Comparison of ENCODE assay signal across 22 cellular contexts in genomic region chr15:99348412-99348811, GRCh38.
DNase-seq lines count a peak whose midpoint lies in the region; ATAC-seq, FAIRE-seq and TF ChIP-seq lines count a peak whose summit lies in the region.
"Had no signal": no experiment of that assay in that cellular context is flagged by ENCODE, and none has a peak within 500 bp of the region (broad histone marks: within the 10 kb centered on the region; RNA-seq: fewer than 3 reads in every experiment).

No MANE protein-coding gene starts in this region.

- SMC1A ChIA-PET in GM12878 (lab: Charles Lee; ENCODE audit: uncharacterized antibody, unreplicated experiment) = interaction anchor here (1.0 to 3.0 kb wide), 9 partner anchors 13 to 356 kb away, joined by 3 to 19 read pairs (median 5); no protein-coding TSS in a partner anchor

- WGBS in GM12878 (ENCODE audit: insufficient coverage, insufficient replicate concordance, low lambda C conversion rate, missing lambda C conversion rate) = 0% methylated on average over 3 of the region's 3 CpGs

- TF ChIP-seq EP300 in GM12878 (IDR thresholded peaks at IDR 0.05; ENCODE audit: borderline replicate concordance in 1 of 2, control insufficient read depth in 1 of 2, low read depth in 2 of 2, low read length in 2 of 2) = no peak

- H4K20me1 ChIP-seq in GM12878 (ENCODE audit: control insufficient read depth, insufficient read depth) = no peaks in the 10 kb centered on the region

- no peaks in the 10 kb centered on the region for H3K79me2 ChIP-seq in GM12878 (ENCODE audit: control insufficient read depth, insufficient read depth, low read length)

- H3K9me3 Mint-ChIP-seq in activated CD4-positive, alpha-beta T cell treated with anti-CD3 and anti-CD28 coated beads, Interleukin-2, amount 10 ng/mL, durations not matched to agents 24 days and 14 days = no peaks in the 10 kb centered on the region
- H3K9me3 Mint-ChIP-seq in activated CD4-positive, alpha-beta T cell treated with anti-CD3 and anti-CD28 coated beads for 36 hours (ENCODE audit: low read depth) = no peaks in the 10 kb centered on the region
- H3K9me3 Mint-ChIP-seq in type B pancreatic cell = no peaks in the 10 kb centered on the region
- H3K9me3 Mint-ChIP-seq: CD4-positive, alpha-beta T cell; GM23338 had no signal

- H2AFZ ChIP-seq in GM12878 (ENCODE audit: control insufficient read depth, low read depth, low read length) = no peak overlapping the region
- H2AFZ ChIP-seq: GM23338 had no signal

- peaks cover 16% of the 10 kb centered on the region for H3K4me1 ChIP-seq in GM12878 (ENCODE audit: control insufficient read depth, insufficient read depth, low read length)
- H3K4me1 ChIP-seq in tibial artery = no peaks in the 10 kb centered on the region
- H3K4me1 ChIP-seq: A549, Caco-2 had no signal

- FAIRE-seq in GM12878 (lab: Jason Lieb, UNC) = no peak
- FAIRE-seq: A549, D721Med, G401.6, H54, HTR-8/SVneo, K562 had no signal

- no peak overlapping the region for H3K27ac Mint-ChIP-seq in activated CD4-positive, alpha-beta T cell treated with anti-CD3 and anti-CD28 coated beads, Interleukin-2, amount 10 ng/mL, durations not matched to agents 24 days and 14 days
- H3K27ac Mint-ChIP-seq in activated CD4-positive, alpha-beta T cell treated with anti-CD3 and anti-CD28 coated beads for 36 hours = no peak overlapping the region
- H3K27ac Mint-ChIP-seq in type B pancreatic cell = no peak overlapping the region
- H3K27ac Mint-ChIP-seq: CD4-positive, alpha-beta T cell; GM23338 had no signal

- intact Hi-C loops in activated CD4-positive, alpha-beta T cell treated with anti-CD3 and anti-CD28 coated beads, Interleukin-2, amount 10 ng/mL, durations not matched to agents 24 days and 14 days (cut with micrococcal nuclease) = no loop called here
- intact Hi-C loops in activated CD4-positive, alpha-beta T cell treated with anti-CD3 and anti-CD28 coated beads for 36 hours (cut with DNase I, micrococcal nuclease) = loop anchor here in 1 of 2 experiments (10.0 kb wide), 1 partner anchor 216 kb away; the partner anchor contains the start of gene MEF2A
- intact Hi-C loops in GM12878 (cut with micrococcal nuclease; ENCODE audit: unreplicated experiment) = loop anchor here (10.0 kb wide), 1 partner anchor 356 kb away; no protein-coding TSS in a partner anchor
- intact Hi-C loops in tibial artery (cut with DNase I; ENCODE audit: low total_unique reads) = no loop called here

- ATAC-seq in activated CD4-positive, alpha-beta T cell treated with anti-CD3 and anti-CD28 coated beads for 36 hours = no peak
- peak; percentile 64 for ATAC-seq in HG02938 (IDR thresholded peaks at IDR 0.05; ENCODE audit: unreplicated experiment)
- ATAC-seq in HG03354 (IDR thresholded peaks at IDR 0.05; ENCODE audit: poor library complexity, severe bottlenecking, unreplicated experiment) = peak; percentile 52
- ATAC-seq in GM12878 = peak; percentile 57
- ATAC-seq: A549, GM23338, K562 had no signal

- no peak overlapping the region for H3K9ac ChIP-seq in GM12878 (ENCODE audit: control insufficient read depth, insufficient read depth, low read length)

- peaks cover 6% of the 10 kb centered on the region for H3K4me1 Mint-ChIP-seq in activated CD4-positive, alpha-beta T cell treated with anti-CD3 and anti-CD28 coated beads, Interleukin-2, amount 10 ng/mL, durations not matched to agents 24 days and 14 days
- H3K4me1 Mint-ChIP-seq in activated CD4-positive, alpha-beta T cell treated with anti-CD3 and anti-CD28 coated beads for 36 hours = peaks cover 12% of the 10 kb centered on the region
- H3K4me1 Mint-ChIP-seq in type B pancreatic cell (ENCODE audit: unreplicated experiment) = peaks cover 7% of the 10 kb centered on the region

- CTCF ChIA-PET in activated CD4-positive, alpha-beta T cell treated with anti-CD3 and anti-CD28 coated beads for 36 hours (lab: Charles Lee) = interaction anchor here (0.6 to 1.9 kb wide), 4 partner anchors 15 to 406 kb away, joined by 3 to 5 read pairs (median 4); no protein-coding TSS in a partner anchor
- CTCF ChIA-PET in GM12878 (lab: Yijun Ruan, JAX) = interaction anchor here (1.1 to 2.0 kb wide), 5 partner anchors 8 to 356 kb away, joined by 3 to 8 read pairs (median 3); no protein-coding TSS in a partner anchor

- no peak for TF ChIP-seq POLR2A in GM12878 (IDR thresholded peaks at IDR 0.05; ENCODE audit: low read depth, low read length)

- H3K36me3 Mint-ChIP-seq in activated CD4-positive, alpha-beta T cell treated with anti-CD3 and anti-CD28 coated beads, Interleukin-2, amount 10 ng/mL, durations not matched to agents 24 days and 14 days (ENCODE audit: low read depth) = peaks cover 6% of the 10 kb centered on the region
- peaks cover 7% of the 10 kb centered on the region for H3K36me3 Mint-ChIP-seq in activated CD4-positive, alpha-beta T cell treated with anti-CD3 and anti-CD28 coated beads for 36 hours (ENCODE audit: low read depth)
- H3K36me3 Mint-ChIP-seq in type B pancreatic cell = peaks cover 18% of the 10 kb centered on the region

- H3K27me3 Mint-ChIP-seq in activated CD4-positive, alpha-beta T cell treated with anti-CD3 and anti-CD28 coated beads, Interleukin-2, amount 10 ng/mL, durations not matched to agents 24 days and 14 days = no peaks in the 10 kb centered on the region
- no peaks in the 10 kb centered on the region for H3K27me3 Mint-ChIP-seq in activated CD4-positive, alpha-beta T cell treated with anti-CD3 and anti-CD28 coated beads for 36 hours
- H3K27me3 Mint-ChIP-seq in type B pancreatic cell = no peaks in the 10 kb centered on the region
- H3K27me3 Mint-ChIP-seq: CD4-positive, alpha-beta T cell had no signal

- no peak overlapping the region for H3K4me2 ChIP-seq in GM12878 (ENCODE audit: control insufficient read depth, insufficient read depth)
- H3K4me2 ChIP-seq: A549, GM23338 had no signal

- in situ Hi-C loops in GM12878 (cut with MboI) = no loop called here

- TF ChIP-seq CTCF in GM12878 (IDR thresholded peaks at IDR 0.05 in 2 of 3, conservative IDR thresholded peaks at IDR 0.05 in 1 of 3; ENCODE audit: control insufficient read depth in 2 of 3, extremely low read depth in 1 of 3, insufficient read depth in 1 of 3, low read depth in 3 of 3, low read length in 3 of 3) = no peak
- no peak for TF ChIP-seq CTCF in type B pancreatic cell (conservative IDR thresholded peaks at IDR 0.05)
- TF ChIP-seq CTCF in tibial artery (IDR thresholded peaks at IDR 0.05) = no peak

- no peak overlapping the region for H3K4me3 Mint-ChIP-seq in activated CD4-positive, alpha-beta T cell treated with anti-CD3 and anti-CD28 coated beads, Interleukin-2, amount 10 ng/mL, durations not matched to agents 24 days and 14 days
- H3K4me3 Mint-ChIP-seq in activated CD4-positive, alpha-beta T cell treated with anti-CD3 and anti-CD28 coated beads for 36 hours = no peak overlapping the region
- H3K4me3 Mint-ChIP-seq in type B pancreatic cell = no peak overlapping the region
- H3K4me3 Mint-ChIP-seq: CD4-positive, alpha-beta T cell; GM23338 had no signal

- H3K9me3 ChIP-seq in GM12878 (replicated peaks; ENCODE audit: control insufficient read depth, insufficient read depth, low read length) (no peaks in the 10 kb centered on the region), tibial artery (no peaks in the 10 kb centered on the region)
- H3K9me3 ChIP-seq: Caco-2 had no signal

- no TSS peak for BruUV-seq in GM12878 (replicated peaks; lab: Mats Ljungman, UMichigan)

- no peak overlapping the region for H3K4me3 ChIP-seq in GM12878
- H3K4me3 ChIP-seq in tibial artery = no peak overlapping the region
- H3K4me3 ChIP-seq: A549, GM23338, K562 had no signal

- H3K27ac ChIP-seq in GM12878 (ENCODE audit: control insufficient read depth, insufficient read depth) (no peak overlapping the region), tibial artery (no peak overlapping the region)
- H3K27ac ChIP-seq: 22Rv1, A549, C4-2B had no signal

- no peak for TF ChIP-seq RAD21 in GM12878 (IDR thresholded peaks at IDR 0.05; ENCODE audit: insufficient read depth, low read depth, low read length)

- H3K36me3 ChIP-seq in GM12878 (ENCODE audit: control insufficient read depth in 2 of 2, insufficient read depth in 2 of 2, low read length in 1 of 2) = no peaks in the 10 kb centered on the region; a peak in 1 of 4 replicates
- H3K36me3 ChIP-seq in tibial artery = peaks cover 0 to 10% (median 9%) of the 10 kb centered on the region in 3 donors

- POLR2A ChIA-PET in activated CD4-positive, alpha-beta T cell treated with anti-CD3 and anti-CD28 coated beads for 36 hours (lab: Charles Lee) = no interaction called here
- POLR2A ChIA-PET in GM12878 (lab: Charles Lee) = no interaction called here

- DNase-seq in activated CD4-positive, alpha-beta T cell treated with anti-CD3 and anti-CD28 coated beads, Interleukin-2, amount 10 ng/mL, durations not matched to agents 24 days and 14 days = peak; percentile 13
- DNase-seq in activated CD4-positive, alpha-beta T cell treated with anti-CD3 and anti-CD28 coated beads for 36 hours = no peak
- DNase-seq in GM12878 (ENCODE audit: low read depth, low spot score) = no peak
- DNase-seq in type B pancreatic cell (ENCODE audit: extremely low spot score, unreplicated experiment) = no peak
- no peak for DNase-seq in NCI-H446 (lab: John Stamatoyannopoulos, UW)
- DNase-seq in tibial artery = no peak
- DNase-seq: AML-193; Caco-2; CD4-positive, alpha-beta T cell; HCEC 1CT; IMR-90 had no signal

- RAD21 ChIA-PET in GM12878 (lab: Charles Lee; ENCODE audit: unreplicated experiment) = interaction anchor here (0.6 to 1.1 kb wide), 2 partner anchors 23 to 164 kb away, joined by 3 read pairs; no protein-coding TSS in a partner anchor

- H3K27me3 ChIP-seq in GM12878 (replicated peaks in 1 of 2; ENCODE audit: control insufficient read depth in 2 of 2, insufficient read depth in 2 of 2, low read length in 1 of 2) = no peaks in the 10 kb centered on the region
- H3K27me3 ChIP-seq in tibial artery = no peaks in the 10 kb centered on the region

TF ChIP-seq in GM12878, 131 proteins besides CTCF, POLR2A, EP300 and RAD21 (continues in another document):
- 0 out of 2 replicates have a peak, but pooled peaks have one; percentile 21 for TF ChIP-seq RUNX3 (IDR thresholded peaks at IDR 0.05; ENCODE audit: low read length)
- no peak for TF ChIP-seq NR2F1 (conservative IDR thresholded peaks at IDR 0.05)
- no peak for TF ChIP-seq KDM1A (IDR thresholded peaks at IDR 0.05; ENCODE audit: borderline replicate concordance)
- peak; percentile 19; the same call in 1 of the 2 replicates for TF ChIP-seq SPI1 (IDR thresholded peaks at IDR 0.05; ENCODE audit: borderline replicate concordance, insufficient read depth, low read depth, low read length)
- no peak for TF ChIP-seq NFIC (IDR thresholded peaks at IDR 0.05; ENCODE audit: low read depth, low read length)
